In the genomic region with DNA sequence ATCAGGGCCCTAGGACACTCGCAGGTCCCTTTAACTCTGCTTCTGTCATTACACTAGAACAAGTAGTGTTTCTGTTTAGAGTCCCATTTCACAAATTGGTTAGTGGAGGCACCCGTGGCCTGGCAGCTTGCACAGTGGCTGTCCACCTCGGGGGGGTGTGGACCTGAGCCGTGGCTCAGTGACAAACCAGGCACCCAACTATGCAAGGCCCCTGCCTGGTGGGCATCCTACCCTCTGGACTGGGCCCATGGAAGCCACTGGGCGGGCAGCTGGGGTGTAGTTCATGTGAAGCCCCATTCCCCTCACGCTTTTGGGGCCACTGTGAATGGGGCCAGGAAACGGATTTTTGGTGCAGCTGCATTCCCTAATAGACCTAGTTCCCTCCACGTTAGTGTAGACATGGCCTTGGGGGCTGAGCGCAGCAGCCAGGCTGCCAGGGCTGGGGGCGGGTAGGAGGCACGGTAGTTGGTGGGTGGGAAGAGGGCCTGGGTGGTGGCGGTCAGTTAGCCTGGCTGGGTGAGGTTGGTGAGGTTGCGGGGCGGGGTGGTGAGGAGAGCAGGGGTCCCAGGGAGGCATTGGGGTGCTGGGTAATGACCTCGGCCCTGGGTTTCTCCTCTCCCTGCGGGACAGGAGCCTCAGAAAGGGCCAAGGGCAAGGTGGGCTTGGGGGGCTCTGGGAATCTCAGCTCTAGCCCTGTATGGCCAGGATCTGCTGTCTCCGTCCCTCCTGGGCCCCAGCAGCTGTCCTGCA, we compare ENCODE assay signal across 10 cellular contexts.
"Had no signal": no experiment of that assay in that cellular context is flagged by ENCODE, and none has a peak within 500 bp of the region (broad histone marks: within the 10 kb centered on the region; RNA-seq: fewer than 3 reads in every experiment).

No MANE protein-coding gene starts in this region.

- H3K27me3 Mint-ChIP-seq: activated T-helper 17 cell treated with anti-CD3 and anti-CD28 coated beads, Interleukin-2, amount 50 U/mL, for 72 hours had no signal

- FAIRE-seq: astrocyte had no signal

- H3K4me1 ChIP-seq: gastrocnemius medialis, heart right ventricle, tibial artery had no signal

- H3K36me3 ChIP-seq: ovary had no signal

- ATAC-seq: activated T-helper 17 cell treated with anti-CD3 and anti-CD28 coated beads, Interleukin-2, amount 50 U/mL, for 72 hours; gastrocnemius medialis; WTC11 had no signal

- H3K9me3 Mint-ChIP-seq: activated T-helper 17 cell treated with anti-CD3 and anti-CD28 coated beads, Interleukin-2, amount 50 U/mL, for 72 hours; WTC11 had no signal

- H3K27ac Mint-ChIP-seq: activated naive CD4-positive, alpha-beta T cell treated with anti-CD3 and anti-CD28 coated beads for 36 hours; activated T-helper 17 cell treated with anti-CD3 and anti-CD28 coated beads, Interleukin-2, amount 50 U/mL, for 72 hours; WTC11 had no signal

- H3K27ac ChIP-seq: gastrocnemius medialis, heart right ventricle, ovary, tibial artery had no signal

- H3K27me3 ChIP-seq: heart right ventricle, ovary, tibial artery had no signal

- H3K4me1 Mint-ChIP-seq: activated T-helper 17 cell treated with anti-CD3 and anti-CD28 coated beads, Interleukin-2, amount 50 U/mL, for 72 hours had no signal

- H3K9me3 ChIP-seq: gastrocnemius medialis, ovary had no signal

- DNase-seq: activated CD4-positive, alpha-beta T cell treated with anti-CD3 and anti-CD28 coated beads, Interleukin-2, amount 50 U/mL, for 1 hour; activated naive CD4-positive, alpha-beta T cell treated with anti-CD3 and anti-CD28 coated beads for 36 hours; activated T-cell treated with anti-CD3 and anti-CD28 coated beads for 4 hours; gastrocnemius medialis; heart right ventricle; ovary had no signal

- H3K4me3 Mint-ChIP-seq: activated naive CD4-positive, alpha-beta T cell treated with anti-CD3 and anti-CD28 coated beads for 36 hours; activated T-helper 17 cell treated with anti-CD3 and anti-CD28 coated beads, Interleukin-2, amount 50 U/mL, for 72 hours; WTC11 had no signal

- H3K4me3 ChIP-seq: gastrocnemius medialis, heart right ventricle, ovary, tibial artery had no signal
